1 cellular context compared by ENCODE assay signal in the genomic region with DNA sequence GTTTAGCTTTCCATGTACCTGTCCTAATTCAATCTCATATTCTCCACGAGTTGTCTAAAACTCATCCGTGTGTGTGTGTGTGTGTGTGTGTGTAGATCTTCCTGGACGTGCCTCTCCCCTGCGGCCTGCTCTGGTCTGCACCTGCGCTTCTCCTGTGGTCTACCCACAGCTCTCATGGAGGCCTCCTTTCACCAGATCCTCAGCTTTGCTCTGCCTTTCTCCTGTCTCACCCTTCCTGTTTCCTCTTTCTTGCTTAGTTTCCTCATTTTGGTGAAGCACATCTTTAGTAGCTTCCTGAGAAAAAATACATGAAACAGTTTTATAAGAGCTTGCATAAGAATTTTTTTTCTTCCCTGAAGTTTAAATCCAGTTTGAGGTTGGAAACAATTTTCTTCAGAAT.
TF ChIP-seq lines count a peak whose summit lies in the region.

No MANE protein-coding gene starts in this region.

TF ChIP-seq in K562, 482 proteins besides CTCF, POLR2A, EP300 and RAD21:
- TF ChIP-seq C11orf30 (IDR thresholded peaks at IDR 0.05; ENCODE audit: low read depth) (no peak), NRF1 (conservative IDR thresholded peaks at IDR 0.05 in 1 of 2, IDR thresholded peaks at IDR 0.05 in 1 of 2) (peak in 1 of 2 experiments; percentile 23; a peak in 1 of 4 replicates)
